ENCODE assay signal across 10 cellular contexts in genomic region chr3:106013971-106014370, GRCh38.
DNase-seq lines count a peak whose midpoint lies in the region; ATAC-seq and TF ChIP-seq lines count a peak whose summit lies in the region.
"Had no signal": no experiment of that assay in that cellular context is flagged by ENCODE, and none has a peak within 500 bp of the region (broad histone marks: within the 10 kb centered on the region; RNA-seq: fewer than 3 reads in every experiment).

No MANE protein-coding gene starts in this region.

- peaks cover 0 to 2% (median 0%) of the 10 kb centered on the region in 3 donors for H3K27me3 Mint-ChIP-seq in CD14-positive monocyte (ENCODE audit: low read depth in 3 of 3)
- H3K27me3 Mint-ChIP-seq in HFFc6 (ENCODE audit: insufficient read depth): no peaks in the 10 kb centered on the region
- H3K27me3 Mint-ChIP-seq: activated CD8-positive, alpha-beta memory T cell treated with anti-CD3 and anti-CD28 coated beads, Interleukin-2, amount 10 ng/mL, durations not matched to agents 7 days and 5 days; stimulated activated naive B cell treated with anti-CD40 and anti-IgM and Interleukin-4, amounts not matched to agents 10 μg/mL and 1 μg/mL and 100 μg/mL, for 72 hours had no signal

- peaks cover 0 to 3% of the 10 kb centered on the region in 2 donors for H3K4me1 ChIP-seq in left lung

- H3K27ac Mint-ChIP-seq in CD14-positive monocyte (peak overlapping the region in 2 of 7 donors; percentile 41 to 86), HFFc6 (peak overlapping the region; percentile 85)
- H3K27ac Mint-ChIP-seq: activated CD8-positive, alpha-beta memory T cell treated with anti-CD3 and anti-CD28 coated beads, Interleukin-2, amount 10 ng/mL, durations not matched to agents 7 days and 5 days; stimulated activated naive B cell treated with anti-CD40 and anti-IgM and Interleukin-4, amounts not matched to agents 10 μg/mL and 1 μg/mL and 100 μg/mL, for 72 hours had no signal

- no peak for TF ChIP-seq CTCF in CD14-positive monocyte (IDR thresholded peaks at IDR 0.05)
- TF ChIP-seq CTCF in HFFc6 (IDR thresholded peaks at IDR 0.05): no peak
- no peak for TF ChIP-seq CTCF in left lung (IDR thresholded peaks at IDR 0.05)

- H3K27me3 ChIP-seq in left lung: no peaks in the 10 kb centered on the region

- no peaks in the 10 kb centered on the region for H3K36me3 Mint-ChIP-seq in CD14-positive monocyte
- peaks cover 10% of the 10 kb centered on the region; the same call in 1 of the 2 replicates for H3K36me3 Mint-ChIP-seq in HFFc6 (ENCODE audit: low read depth)
- H3K36me3 Mint-ChIP-seq: stimulated activated naive B cell treated with anti-CD40 and anti-IgM and Interleukin-4, amounts not matched to agents 10 μg/mL and 1 μg/mL and 100 μg/mL, for 72 hours had no signal

- peak; percentile 66 for ATAC-seq in left lung
- no peak for ATAC-seq in HG03457 (IDR thresholded peaks at IDR 0.05; ENCODE audit: unreplicated experiment)
- ATAC-seq: activated CD8-positive, alpha-beta memory T cell treated with anti-CD3 and anti-CD28 coated beads, Interleukin-2, amount 10 ng/mL, durations not matched to agents 7 days and 5 days had no signal

- H3K9me3 Mint-ChIP-seq in CD14-positive monocyte (peaks cover 0 to 10% (median 2%) of the 10 kb centered on the region in 7 donors), HFFc6 (no peaks in the 10 kb centered on the region; the same call in none of the 2 replicates)

- intact Hi-C loops in CD14-positive monocyte (cut with micrococcal nuclease) (no loop called here), left lung (cut with DNase I) (no loop called here)

- DNase-seq in CD14-positive monocyte (ENCODE audit: low spot score): peak; percentile 50
- peak; percentile 95 for DNase-seq in HFFc6
- peak; percentile 75 for DNase-seq in amniotic epithelial cell (ENCODE audit: low read depth)
- DNase-seq in left lung: no peak
- DNase-seq in midbrain (lab: John Stamatoyannopoulos, UW): no peak
- no peak for DNase-seq in NCI-H446 treated with DMSO at 0.1 percent for 48 hours (lab: John Stamatoyannopoulos, UW)
- DNase-seq: activated CD8-positive, alpha-beta memory T cell treated with anti-CD3 and anti-CD28 coated beads, Interleukin-2, amount 10 ng/mL, durations not matched to agents 7 days and 5 days; NCI-H1417; stimulated activated naive B cell treated with anti-CD40 and anti-IgM and Interleukin-4, amounts not matched to agents 10 μg/mL and 1 μg/mL and 100 μg/mL, for 72 hours had no signal

- peaks cover 0 to 8% of the 10 kb centered on the region in 2 donors for H3K9me3 ChIP-seq in left lung

- peak overlapping the region in 1 of 2 donors; percentile 65 for H3K27ac ChIP-seq in left lung

- H3K4me3 ChIP-seq in left lung: no peak overlapping the region

- H3K4me3 Mint-ChIP-seq in CD14-positive monocyte (no peak overlapping the region), HFFc6 (peak overlapping the region; percentile 40)
- H3K4me3 Mint-ChIP-seq: activated CD8-positive, alpha-beta memory T cell treated with anti-CD3 and anti-CD28 coated beads, Interleukin-2, amount 10 ng/mL, durations not matched to agents 7 days and 5 days; stimulated activated naive B cell treated with anti-CD40 and anti-IgM and Interleukin-4, amounts not matched to agents 10 μg/mL and 1 μg/mL and 100 μg/mL, for 72 hours had no signal

- H3K36me3 ChIP-seq in left lung: no peaks in the 10 kb centered on the region

- peaks cover 12% of the 10 kb centered on the region for H3K4me1 Mint-ChIP-seq in CD14-positive monocyte
- H3K4me1 Mint-ChIP-seq in HFFc6 (ENCODE audit: low read depth): peaks cover 42% of the 10 kb centered on the region

Comparison
In these comparisons a context has a peak if more than half of its experiments do, and no peak if none do; other contexts are left out.
1. DNase-seq: peak in CD14-positive monocyte (single experiment), HFFc6 (single experiment) and amniotic epithelial cell (single experiment); none in left lung (0 of 2), midbrain (single experiment) and NCI-H446 treated with DMSO at 0.1 percent for 48 hours (single experiment).